Comparison of ENCODE assay signal across 8 cellular contexts in genomic region chr6:87701676-87702588, GRCh38. TPM values are rescaled to one million over a fixed set of nuclear protein-coding genes. Genes with fewer than 3 reads are reported as not detected.
A peak's percentile ranks its signal among the peaks of the same experiment; 100 is the strongest.
DNase-seq lines count a peak whose midpoint lies in the region; FAIRE-seq and TF ChIP-seq lines count a peak whose summit lies in the region.

TSS of gene AKIRIN2 (minus strand) at chr6:87702233. CDS start at chr6:87701684, 549 bp downstream.

- peak within 1 kb of the TSS; percentile 31 for H2AK5ac ChIP-seq in neuronal stem cell (ENCODE audit: low read depth, low read length)

- H3K36me3 ChIP-seq in SK-N-MC (ENCODE audit: insufficient read depth, low read length) (peaks cover 3% of the 10 kb centered on the region; the same call in 1 of the 2 replicates), neuronal stem cell (replicated peaks in 1 of 2; ENCODE audit: control insufficient read depth in 2 of 2, insufficient read depth in 2 of 2, low read length in 2 of 2) (peaks cover 0 to 9% of the 10 kb centered on the region in 2 donors)

- no peak within 1 kb of the TSS for H2BK12ac ChIP-seq in neuronal stem cell (ENCODE audit: low read length)

- WGBS in neuronal stem cell (ENCODE audit: extremely low coverage in 2 of 2, insufficient read length in 2 of 2, insufficient replicate concordance in 1 of 2), 2 donors: no CpG with 5 or more reads among the region's 88 CpGs

- peaks cover 53% of the 10 kb centered on the region for H3K4me1 Mint-ChIP-seq in HFFc6 (ENCODE audit: low read depth)
- peaks cover 40% of the 10 kb centered on the region for H3K4me1 Mint-ChIP-seq in activated naive CD4-positive, alpha-beta T cell treated with anti-CD3 and anti-CD28 coated beads, Interleukin-2, amount 10 ng/mL, durations not matched to agents 7 days and 5 days

- H3K27ac Mint-ChIP-seq in HFFc6: peak within 1 kb of the TSS; percentile 99
- peak within 1 kb of the TSS; percentile 91 for H3K27ac Mint-ChIP-seq in activated naive CD4-positive, alpha-beta T cell treated with anti-CD3 and anti-CD28 coated beads, Interleukin-2, amount 10 ng/mL, durations not matched to agents 7 days and 5 days

- H3K9me3 Mint-ChIP-seq in HFFc6: no peaks in the 10 kb centered on the region
- no peaks in the 10 kb centered on the region for H3K9me3 Mint-ChIP-seq in activated naive CD4-positive, alpha-beta T cell treated with anti-CD3 and anti-CD28 coated beads, Interleukin-2, amount 10 ng/mL, durations not matched to agents 7 days and 5 days

- H4K91ac ChIP-seq in neuronal stem cell (ENCODE audit: low read depth, low read length, poor library complexity): peak within 1 kb of the TSS; percentile 85

- H2BK15ac ChIP-seq in neuronal stem cell (ENCODE audit: low read length): peak within 1 kb of the TSS; percentile 79

- H3K9ac ChIP-seq in SK-N-MC (ENCODE audit: insufficient read length): peak within 1 kb of the TSS; percentile 89
- H3K9ac ChIP-seq in neuronal stem cell (ENCODE audit: low read depth, low read length, poor library complexity): peak within 1 kb of the TSS; percentile 98

- H3K14ac ChIP-seq in neuronal stem cell (ENCODE audit: low read length): peak within 1 kb of the TSS; percentile 100

- H3K23ac ChIP-seq in neuronal stem cell (ENCODE audit: low read depth, low read length, poor library complexity): peak within 1 kb of the TSS; percentile 96

- TF ChIP-seq POLR2A in NB4 (IDR thresholded peaks at IDR 0.05; ENCODE audit: extremely low read depth, insufficient read length): peak; percentile 96

- no peak within 1 kb of the TSS for H3K4ac ChIP-seq in neuronal stem cell (ENCODE audit: low read length)

- peak within 1 kb of the TSS; percentile 99 for H3K18ac ChIP-seq in neuronal stem cell (ENCODE audit: low read length)

- peak within 1 kb of the TSS; percentile 100 for H3K4me3 Mint-ChIP-seq in HFFc6
- peak within 1 kb of the TSS; percentile 90 for H3K4me3 Mint-ChIP-seq in activated naive CD4-positive, alpha-beta T cell treated with anti-CD3 and anti-CD28 coated beads, Interleukin-2, amount 10 ng/mL, durations not matched to agents 7 days and 5 days

- H3K4me3 ChIP-seq in NB4 (ENCODE audit: low read depth, low read length) (peak within 1 kb of the TSS; percentile 93), SK-N-MC (peak within 1 kb of the TSS; percentile 84), neuronal stem cell (ENCODE audit: low read length in 2 of 2) (peak within 1 kb of the TSS; percentile 82 to 95)

- H3K79me1 ChIP-seq in neuronal stem cell (ENCODE audit: low read depth, low read length): no peaks in the 10 kb centered on the region

- CTCF ChIA-PET in activated naive CD4-positive, alpha-beta T cell treated with anti-CD3 and anti-CD28 coated beads, Interleukin-2, amount 10 ng/mL, durations not matched to agents 7 days and 5 days (lab: Charles Lee): no interaction called here

- peak within 1 kb of the TSS; percentile 46 for H2BK5ac ChIP-seq in neuronal stem cell (ENCODE audit: low read length)

- H3K4me2 ChIP-seq in neuronal stem cell (ENCODE audit: insufficient read depth, low read length, poor library complexity, severe bottlenecking): peak within 1 kb of the TSS; percentile 68

- H3K27me3 ChIP-seq in neuronal stem cell (ENCODE audit: control insufficient read depth in 3 of 3, insufficient read depth in 3 of 3, low read depth in 1 of 3, low read length in 3 of 3): no peaks in the 10 kb centered on the region

- peak; percentile 70 for FAIRE-seq in frontal cortex (lab: Jason Lieb, UNC)

- H3K9me3 ChIP-seq in SK-N-MC (ENCODE audit: low read depth, low read length) (no peaks in the 10 kb centered on the region), neuronal stem cell (replicated peaks in 1 of 2; ENCODE audit: control insufficient read depth in 2 of 2, insufficient read depth in 1 of 2, low read depth in 1 of 2, low read length in 2 of 2) (no peaks in the 10 kb centered on the region)

- peaks cover 26% of the 10 kb centered on the region for H3K36me3 Mint-ChIP-seq in HFFc6 (ENCODE audit: low read depth)
- H3K36me3 Mint-ChIP-seq in activated naive CD4-positive, alpha-beta T cell treated with anti-CD3 and anti-CD28 coated beads, Interleukin-2, amount 10 ng/mL, durations not matched to agents 7 days and 5 days: peaks cover 22% of the 10 kb centered on the region

- DNase-seq in GM04503 (ENCODE audit: low read depth) (peak; percentile 93), HFFc6 (peak; percentile 98), NB4 (ENCODE audit: low read depth) (peak; percentile 100), SK-N-MC (ENCODE audit: low read depth, low spot score) (peak; percentile 98), frontal cortex (ENCODE audit: low spot score in 2 of 2) (peak; percentile 85 to 88), neuronal stem cell (ENCODE audit: low spot score) (peak; percentile 98)
- peak; percentile 97 for DNase-seq in activated naive CD4-positive, alpha-beta T cell treated with anti-CD3 and anti-CD28 coated beads, Interleukin-2, amount 10 ng/mL, durations not matched to agents 7 days and 5 days

- H3K4me1 ChIP-seq in neuronal stem cell (ENCODE audit: control insufficient read depth in 2 of 2, insufficient read depth in 1 of 2, low read depth in 1 of 2, low read length in 2 of 2): peaks cover 2 to 13% of the 10 kb centered on the region in 2 donors

- H3K27me3 Mint-ChIP-seq in HFFc6 (ENCODE audit: insufficient read depth): peaks cover 4% of the 10 kb centered on the region; the same call in 1 of the 2 replicates
- H3K27me3 Mint-ChIP-seq in activated naive CD4-positive, alpha-beta T cell treated with anti-CD3 and anti-CD28 coated beads, Interleukin-2, amount 10 ng/mL, durations not matched to agents 7 days and 5 days: no peaks in the 10 kb centered on the region

- H2AFZ ChIP-seq in neuronal stem cell (ENCODE audit: low read length): peak within 1 kb of the TSS; percentile 84

- TF ChIP-seq CTCF in HFFc6 (IDR thresholded peaks at IDR 0.05) (no peak), NB4 (IDR thresholded peaks at IDR 0.05; ENCODE audit: low read depth, low read length) (no peak), subcutaneous adipose tissue (IDR thresholded peaks at IDR 0.05; ENCODE audit: low read depth) (no peak)

- peak within 1 kb of the TSS; percentile 95 for H3K27ac ChIP-seq in SK-N-MC
- H3K27ac ChIP-seq in neuronal stem cell (replicated peaks; ENCODE audit: low read length): peak within 1 kb of the TSS; percentile 95

- H4K8ac ChIP-seq in neuronal stem cell (ENCODE audit: low read depth, low read length): no peak within 1 kb of the TSS

- no peak within 1 kb of the TSS for H2BK120ac ChIP-seq in neuronal stem cell (ENCODE audit: low read depth, low read length)

RNA-seq across cellular contexts. Expression of gene AKIRIN2, which starts in this region (rescaled TPM):
- total RNA-seq in HFFc6 (2021; fragmentation: NEBNext Ultra II Directional; extraction: Animal tissue kit (Norgen Biotek cat#: 25700)): 10 to 100 TPM; 47.0 to 63.1 (median 55.8) TPM
- total RNA-seq in frontal cortex (57.1 TPM), subcutaneous adipose tissue (10 to 100 TPM; 19.0 to 39.3 (median 24.0) TPM)
- 92.2 TPM for polyA plus RNA-seq in neuronal stem cell (2013, experiment 1 of 2)
- 90.4 TPM for polyA plus RNA-seq in neuronal stem cell (2013, experiment 2 of 2)

Comparison
In these comparisons a context has a peak if more than half of its experiments do, and no peak if none do; other contexts are left out.
1. Peak in every context shown above with its lines: DNase-seq, H3K4me3 ChIP-seq and H3K27ac ChIP-seq.